ENCODE assay signal across 29 cellular contexts in the genomic region with DNA sequence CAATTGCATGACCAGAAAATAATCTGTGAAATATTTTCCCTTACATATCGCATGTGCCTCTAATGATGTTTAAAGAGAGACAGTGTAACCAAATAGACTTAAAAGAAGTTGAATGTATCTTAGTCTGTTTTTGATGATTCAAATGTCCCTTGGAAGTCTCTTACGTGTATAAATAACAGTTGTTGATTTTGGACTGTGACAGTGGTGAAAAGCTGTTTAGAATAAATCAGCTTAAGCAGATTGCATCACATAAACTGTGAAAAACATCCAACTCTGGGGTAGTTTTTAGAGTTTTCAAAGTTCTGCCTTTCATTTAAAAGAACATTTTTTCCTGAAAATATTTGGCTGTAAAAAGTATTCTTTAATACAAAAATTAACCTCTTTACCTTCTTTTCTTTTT.
DNase-seq lines count a peak whose midpoint lies in the region; ATAC-seq and TF ChIP-seq lines count a peak whose summit lies in the region.
"Had no signal": no experiment of that assay in that cellular context is flagged by ENCODE, and none has a peak within 500 bp of the region (broad histone marks: within the 10 kb centered on the region; RNA-seq: fewer than 3 reads in every experiment).

No MANE protein-coding gene starts in this region.

- TF ChIP-seq CTCF in cardiac fibroblast (IDR thresholded peaks at IDR 0.05; ENCODE audit: low read depth, low read length) (no peak), fibroblast of villous mesenchyme (IDR thresholded peaks at IDR 0.05; ENCODE audit: insufficient read depth, low read depth, low read length) (no peak)

- H3K4me3 ChIP-seq in cardiac fibroblast (replicated peaks in 1 of 2; ENCODE audit: low read depth in 2 of 2, low read length in 2 of 2) = no peak overlapping the region
- no peak overlapping the region for H3K4me3 ChIP-seq in fibroblast of villous mesenchyme (ENCODE audit: low read depth, low read length)
- H3K4me3 ChIP-seq: gastroesophageal sphincter, neural progenitor cell, right atrium auricular region, suprapubic skin, upper lobe of right lung had no signal

- ATAC-seq in GM21367 (IDR thresholded peaks at IDR 0.05; ENCODE audit: unreplicated experiment) (no peak), HG03439 (IDR thresholded peaks at IDR 0.05; ENCODE audit: unreplicated experiment) (no peak), GM18858 (IDR thresholded peaks at IDR 0.05; ENCODE audit: unreplicated experiment) (no peak)
- ATAC-seq: activated CD4-positive, CD25-positive, alpha-beta regulatory T cell treated with anti-CD3 and anti-CD28 coated beads, Interleukin-2, amount 50 U/mL, for 24 hours; activated T-helper 17 cell treated with anti-CD3 and anti-CD28 coated beads, Interleukin-2, amount 50 U/mL, for 72 hours; gastroesophageal sphincter; stimulated activated naive B cell treated with anti-CD40 and anti-IgM and Interleukin-4, amounts not matched to agents 10 μg/mL and 1 μg/mL and 100 μg/mL, for 72 hours; upper lobe of right lung had no signal

- DNase-seq in NCI-H82 treated with DMSO at 0.1 percent for 48 hours (lab: John Stamatoyannopoulos, UW; ENCODE audit: unreplicated experiment) = peak; percentile 3
- DNase-seq in NCI-H82 (lab: John Stamatoyannopoulos, UW) = no peak
- peak; percentile 7 to 81 for DNase-seq in cardiac fibroblast (ENCODE audit: low read depth in 2 of 2)
- DNase-seq in fibroblast of villous mesenchyme (ENCODE audit: low read depth) = peak; percentile 81
- DNase-seq in activated CD8-positive, alpha-beta memory T cell treated with anti-CD3 and anti-CD28 coated beads, Interleukin-2, amount 50 U/mL, for 4 hours = no peak
- DNase-seq: activated CD4-positive, alpha-beta memory T cell treated with anti-CD3 and anti-CD28 coated beads for 36 hours; AML-193; aorta; CD4-positive, alpha-beta T cell; central memory CD4-positive, alpha-beta T cell; EL; GOT3; hypothalamus; immature natural killer cell; NCI-H2081 treated with DMSO at 0.1 percent for 48 hours; NCI-H345; NCI-H748 treated with DMSO at 0.1 percent for 48 hours; RPMI8226; stimulated activated naive B cell treated with anti-CD40 and anti-IgM and Interleukin-4, amounts not matched to agents 10 μg/mL and 1 μg/mL and 100 μg/mL, for 72 hours; upper lobe of right lung had no signal

Comparison
In these comparisons a context has a peak if more than half of its experiments do, and no peak if none do; other contexts are left out.
1. DNase-seq: peak in NCI-H82 treated with DMSO at 0.1 percent for 48 hours (single experiment), cardiac fibroblast (2 of 2) and fibroblast of villous mesenchyme (single experiment); none in NCI-H82 (single experiment) and activated CD8-positive, alpha-beta memory T cell treated with anti-CD3 and anti-CD28 coated beads, Interleukin-2, amount 50 U/mL, for 4 hours (single experiment).